Comparison of ENCODE assay signal across 8 cellular contexts in genomic region chr11:67276821-67277230, GRCh38. TPM values are rescaled to one million over a fixed set of nuclear protein-coding genes. Genes with fewer than 3 reads are reported as not detected.
A peak's percentile ranks its signal among the peaks of the same experiment; 100 is the strongest.
DNase-seq lines count a peak whose midpoint lies in the region; ATAC-seq and TF ChIP-seq lines count a peak whose summit lies in the region.

No MANE protein-coding gene starts in this region.

- peaks cover 0 to 34% (median 31%) of the 10 kb centered on the region in 5 donors for H3K36me3 ChIP-seq in subcutaneous abdominal adipose tissue (ENCODE audit: control insufficient read depth in 5 of 5, insufficient read depth in 5 of 5, low read length in 5 of 5)

- no peak for DNase-seq in AG09319 (ENCODE audit: extremely low read depth, low read depth)
- DNase-seq in NB4 (ENCODE audit: low read depth) = peak; percentile 98
- peak; percentile 76 for DNase-seq in activated naive CD8-positive, alpha-beta T cell treated with anti-CD3 and anti-CD28 coated beads for 36 hours
- DNase-seq in iPS-NIHi7 (ENCODE audit: extremely low spot score) = peak; percentile 45
- DNase-seq in NCI-H1417 treated with DMSO at 0.1 percent for 48 hours (lab: John Stamatoyannopoulos, UW) = no peak
- no peak for DNase-seq in DMS79 treated with DMSO at 0.1 percent for 48 hours (lab: John Stamatoyannopoulos, UW)

- H3K9me3 ChIP-seq in subcutaneous abdominal adipose tissue (ENCODE audit: control insufficient read depth in 5 of 5, low read length in 5 of 5) = no peaks in the 10 kb centered on the region

- H3K27me3 ChIP-seq in subcutaneous abdominal adipose tissue (ENCODE audit: control insufficient read depth in 5 of 5, insufficient read depth in 4 of 5, low read length in 5 of 5) = no peaks in the 10 kb centered on the region

- H3K4me1 Mint-ChIP-seq in activated naive CD8-positive, alpha-beta T cell treated with anti-CD3 and anti-CD28 coated beads for 36 hours = peaks cover 56% of the 10 kb centered on the region

- H3K4me3 Mint-ChIP-seq in activated naive CD8-positive, alpha-beta T cell treated with anti-CD3 and anti-CD28 coated beads for 36 hours = peak overlapping the region; percentile 74

- peak; percentile 2 for ATAC-seq in GM19328 (IDR thresholded peaks at IDR 0.05; ENCODE audit: unreplicated experiment)

- peak overlapping the region in 4 of 5 donors; percentile 34 to 82 (median 53) for H3K9ac ChIP-seq in subcutaneous abdominal adipose tissue (ENCODE audit: low read length in 5 of 5)

- peak overlapping the region; percentile 99 for H3K27ac Mint-ChIP-seq in activated naive CD8-positive, alpha-beta T cell treated with anti-CD3 and anti-CD28 coated beads for 36 hours

- H3K4me3 ChIP-seq in NB4 (ENCODE audit: low read depth, low read length) (peak overlapping the region; percentile 37), subcutaneous abdominal adipose tissue (ENCODE audit: low read depth in 1 of 5, low read length in 5 of 5) (peak overlapping the region in 4 of 5 donors; percentile 32 to 55 (median 48))

- peak; percentile 42 for TF ChIP-seq POLR2A in NB4 (IDR thresholded peaks at IDR 0.05; ENCODE audit: extremely low read depth, insufficient read length)

- H3K27ac ChIP-seq in subcutaneous abdominal adipose tissue (ENCODE audit: low read depth, low read length) = peak overlapping the region; percentile 81

- H3K27me3 Mint-ChIP-seq in activated naive CD8-positive, alpha-beta T cell treated with anti-CD3 and anti-CD28 coated beads for 36 hours = no peaks in the 10 kb centered on the region

- peaks cover 41% of the 10 kb centered on the region for H3K36me3 Mint-ChIP-seq in activated naive CD8-positive, alpha-beta T cell treated with anti-CD3 and anti-CD28 coated beads for 36 hours

- H3K9me3 Mint-ChIP-seq in activated naive CD8-positive, alpha-beta T cell treated with anti-CD3 and anti-CD28 coated beads for 36 hours = no peaks in the 10 kb centered on the region

- H3K4me1 ChIP-seq in subcutaneous abdominal adipose tissue (ENCODE audit: control insufficient read depth in 5 of 5, insufficient read depth in 5 of 5, low read length in 5 of 5) = peaks cover 26 to 100% (median 90%) of the 10 kb centered on the region in 5 donors

- TF ChIP-seq CTCF in AG09319 (IDR thresholded peaks at IDR 0.05; ENCODE audit: low read depth, low read length) = peak; percentile 27
- peak; percentile 60 for TF ChIP-seq CTCF in NB4 (IDR thresholded peaks at IDR 0.05; ENCODE audit: low read depth, low read length)

RNA-seq across cellular contexts. Expression of gene GRK2, which starts 10.6 kb away (rescaled TPM):
- 100 to 1,000 TPM; 211 to 219 TPM for total RNA-seq in activated naive CD8-positive, alpha-beta T cell treated with anti-CD3 and anti-CD28 coated beads for 36 hours

RNA-seq across cellular contexts. Expression of gene ANKRD13D, which starts 12.3 kb away (rescaled TPM):
- total RNA-seq in activated naive CD8-positive, alpha-beta T cell treated with anti-CD3 and anti-CD28 coated beads for 36 hours = 10 to 100 TPM; 52.0 to 55.7 TPM

RNA-seq across cellular contexts. Expression of gene SSH3, which starts 26.5 kb away (rescaled TPM):
- 1 to 10 TPM; 4.6 to 4.7 TPM for total RNA-seq in activated naive CD8-positive, alpha-beta T cell treated with anti-CD3 and anti-CD28 coated beads for 36 hours

Comparison
In these comparisons a context has a peak if more than half of its experiments do, and no peak if none do; other contexts are left out.
1. DNase-seq: peak in NB4 (single experiment), activated naive CD8-positive, alpha-beta T cell treated with anti-CD3 and anti-CD28 coated beads for 36 hours (single experiment) and iPS-NIHi7 (single experiment); none in AG09319 (single experiment), NCI-H1417 treated with DMSO at 0.1 percent for 48 hours (single experiment) and DMS79 treated with DMSO at 0.1 percent for 48 hours (single experiment).